In genomic region chr2:55837073-55837472, GRCh38 we compare ENCODE assay signal across 2 cellular contexts.
TF ChIP-seq lines count a peak whose summit lies in the region.

No MANE protein-coding gene starts in this region.

TF ChIP-seq in HepG2, 621 proteins besides CTCF, POLR2A, EP300 and RAD21 (continues in another document):
- no peak for TF ChIP-seq ZNF260 (CRISPR knock-in tag; IDR thresholded peaks at IDR 0.05; ENCODE audit: borderline replicate concordance, low read depth)
- TF ChIP-seq, protein P1, sequence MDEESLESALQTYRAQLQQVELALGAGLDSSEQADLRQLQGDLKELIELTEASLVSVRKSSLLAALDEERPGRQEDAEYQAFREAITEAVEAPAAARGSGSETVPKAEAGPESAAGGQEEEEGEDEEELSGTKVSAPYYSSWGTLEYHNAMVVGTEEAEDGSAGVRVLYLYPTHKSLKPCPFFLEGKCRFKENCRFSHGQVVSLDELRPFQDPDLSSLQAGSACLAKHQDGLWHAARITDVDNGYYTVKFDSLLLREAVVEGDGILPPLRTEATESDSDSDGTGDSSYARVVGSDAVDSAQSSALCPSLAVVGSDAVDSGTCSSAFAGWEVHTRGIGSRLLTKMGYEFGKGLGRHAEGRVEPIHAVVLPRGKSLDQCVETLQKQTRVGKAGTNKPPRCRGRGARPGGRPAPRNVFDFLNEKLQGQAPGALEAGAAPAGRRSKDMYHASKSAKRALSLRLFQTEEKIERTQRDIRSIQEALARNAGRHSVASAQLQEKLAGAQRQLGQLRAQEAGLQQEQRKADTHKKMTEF (CRISPR knock-in tag; IDR thresholded peaks at IDR 0.05): 0 out of 2 replicates have a peak, but pooled peaks have one; percentile 29
- TF ChIP-seq GABPB1 (CRISPR knock-in tag; IDR thresholded peaks at IDR 0.05): peak; percentile 43; the same call in 1 of the 2 replicates
- TF ChIP-seq SMAD1 (CRISPR knock-in tag; IDR thresholded peaks at IDR 0.05; ENCODE audit: borderline replicate concordance, low read depth): no peak
- TF ChIP-seq FOXP4 (CRISPR knock-in tag; IDR thresholded peaks at IDR 0.05): peak; percentile 58; the same call in 1 of the 2 replicates
- TF ChIP-seq ZNF34 (CRISPR knock-in tag; IDR thresholded peaks at IDR 0.05; ENCODE audit: borderline replicate concordance): no peak
- no peak for TF ChIP-seq CHD2 (IDR thresholded peaks at IDR 0.05; ENCODE audit: low read depth, low read length)
- no peak for TF ChIP-seq ZBTB37 (CRISPR knock-in tag; IDR thresholded peaks at IDR 0.05)
- TF ChIP-seq, protein P2, sequence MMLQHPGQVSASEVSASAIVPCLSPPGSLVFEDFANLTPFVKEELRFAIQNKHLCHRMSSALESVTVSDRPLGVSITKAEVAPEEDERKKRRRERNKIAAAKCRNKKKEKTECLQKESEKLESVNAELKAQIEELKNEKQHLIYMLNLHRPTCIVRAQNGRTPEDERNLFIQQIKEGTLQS (CRISPR knock-in tag; IDR thresholded peaks at IDR 0.05): no peak
- no peak for TF ChIP-seq HOXA9 (CRISPR knock-in tag; IDR thresholded peaks at IDR 0.05; ENCODE audit: borderline replicate concordance)
- TF ChIP-seq MED13 (CRISPR knock-in tag; IDR thresholded peaks at IDR 0.05): no peak
- no peak for TF ChIP-seq UBTF (CRISPR knock-in tag; IDR thresholded peaks at IDR 0.05)

TF ChIP-seq in H1, 55 proteins besides CTCF, POLR2A, EP300 and RAD21:
- no peak for TF ChIP-seq CREB1 (IDR thresholded peaks at IDR 0.05)
- TF ChIP-seq RBBP5 (IDR thresholded peaks at IDR 0.05; ENCODE audit: borderline replicate concordance, low read depth, low read length): peak; percentile 76; the same call in 1 of the 2 replicates
- TF ChIP-seq CTBP2 (IDR thresholded peaks at IDR 0.05; ENCODE audit: borderline replicate concordance, insufficient read depth, insufficient read length, low read length): no peak
- TF ChIP-seq ASH2L (IDR thresholded peaks at IDR 0.05; ENCODE audit: low read length): peak; percentile 79
- TF ChIP-seq KDM1A (IDR thresholded peaks at IDR 0.05; ENCODE audit: borderline replicate concordance, low read length): no peak
